Comparison of ENCODE assay signal across 19 cellular contexts in the genomic region with DNA sequence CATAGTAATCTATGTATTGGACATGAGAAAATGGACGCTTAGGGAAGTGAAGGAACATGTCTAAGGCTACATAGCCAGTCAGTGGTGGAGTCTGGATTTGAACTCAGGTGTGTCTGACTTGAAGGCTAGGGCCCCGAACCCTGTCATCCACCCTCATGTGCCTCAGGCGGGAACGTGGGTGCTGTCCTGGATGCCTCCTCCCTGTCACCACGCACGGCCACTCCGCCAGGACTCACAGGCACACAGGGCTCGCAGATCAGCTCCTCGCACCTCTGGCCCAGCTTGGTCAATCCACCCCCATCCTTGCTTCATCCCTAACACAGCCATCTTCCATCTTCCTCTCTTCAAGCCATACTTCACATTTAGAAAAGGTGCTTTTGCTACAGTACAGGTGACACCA.
A peak's percentile ranks its signal among the peaks of the same experiment; 100 is the strongest.
DNase-seq lines count a peak whose midpoint lies in the region; ATAC-seq, FAIRE-seq and TF ChIP-seq lines count a peak whose summit lies in the region.
"Had no signal": no experiment of that assay in that cellular context is flagged by ENCODE, and none has a peak within 500 bp of the region (broad histone marks: within the 10 kb centered on the region; RNA-seq: fewer than 3 reads in every experiment).

No MANE protein-coding gene starts in this region.

- H3K4me2 ChIP-seq in HCT116 (ENCODE audit: low read length) (no peak overlapping the region), neuronal stem cell (ENCODE audit: insufficient read depth, low read length, poor library complexity, severe bottlenecking) (no peak overlapping the region)

- no peak overlapping the region for H3K14ac ChIP-seq in neuronal stem cell (ENCODE audit: low read length)

- no peak for DNase-seq in HCT116 (ENCODE audit: low read depth, low spot score)
- no peak for DNase-seq in HTR-8/SVneo (ENCODE audit: insufficient read length, low spot score)
- peak; percentile 50 for DNase-seq in coronary artery (ENCODE audit: low spot score)
- DNase-seq in neuronal stem cell (ENCODE audit: low spot score): no peak
- DNase-seq in NK-92 treated with Interleukin-12 subunit alpha and Interleukin-12 subunit beta, amount 100 ng/mL, for 24 hours (lab: John Stamatoyannopoulos, UW): no peak
- DNase-seq in DMS 273 (lab: John Stamatoyannopoulos, UW; ENCODE audit: unreplicated experiment): no peak
- DNase-seq: C1 segment of cervical spinal cord; Calu3; CD4-positive, alpha-beta memory T cell; COR-L47; DMS153; DND-41; GM23248; H7; HCEC 1CT had no signal

- H3K36me3 ChIP-seq in HCT116 (ENCODE audit: control insufficient read depth in 1 of 2, insufficient read depth in 2 of 2, low read length in 2 of 2) (0 out of 4 replicates have a peak, but pooled peaks cover 0 to 2% of the 10 kb centered on the region in 2 experiments), neuronal stem cell (replicated peaks in 1 of 2; ENCODE audit: control insufficient read depth in 2 of 2, insufficient read depth in 2 of 2, low read length in 2 of 2) (peaks cover 20 to 23% of the 10 kb centered on the region in 2 donors)

- H2BK5ac ChIP-seq in neuronal stem cell (ENCODE audit: low read length): no peak overlapping the region

- no peaks in the 10 kb centered on the region for H3K9me2 ChIP-seq in HCT116 (ENCODE audit: insufficient read depth)

- H3K27me3 ChIP-seq in HCT116 (ENCODE audit: insufficient read depth, low read length) (no peaks in the 10 kb centered on the region), neuronal stem cell (ENCODE audit: control insufficient read depth in 3 of 3, insufficient read depth in 3 of 3, low read depth in 1 of 3, low read length in 3 of 3) (peaks cover 0 to 11% (median 0%) of the 10 kb centered on the region in 3 experiments)

- no peak for TF ChIP-seq POLR2A in HCT116 (IDR thresholded peaks at IDR 0.05; ENCODE audit: borderline replicate concordance, extremely low read depth, insufficient read depth, insufficient read length)

- H3K18ac ChIP-seq in neuronal stem cell (ENCODE audit: low read length): no peak overlapping the region

- POLR2A ChIA-PET in HCT116 (lab: Charles Lee): no interaction called here

- no peak overlapping the region for H2AK5ac ChIP-seq in neuronal stem cell (ENCODE audit: low read depth, low read length)

- H3K79me1 ChIP-seq in neuronal stem cell (ENCODE audit: low read depth, low read length): no peaks in the 10 kb centered on the region

- H3K27ac ChIP-seq in HCT116 (ENCODE audit: low read depth, low read length) (no peak overlapping the region), coronary artery (no peak overlapping the region), neuronal stem cell (replicated peaks; ENCODE audit: low read length) (no peak overlapping the region)
- H3K27ac ChIP-seq: GM23248 had no signal

- H4K8ac ChIP-seq in neuronal stem cell (ENCODE audit: low read depth, low read length): no peak overlapping the region

- no peak for TF ChIP-seq RAD21 in HCT116 (IDR thresholded peaks at IDR 0.05; ENCODE audit: low read depth)

- H3K9me3 ChIP-seq in HCT116 (ENCODE audit: control insufficient read depth in 1 of 2, insufficient read depth in 1 of 2, low read depth in 1 of 2, low read length in 2 of 2) (no peaks in the 10 kb centered on the region), neuronal stem cell (replicated peaks in 1 of 2; ENCODE audit: control insufficient read depth in 2 of 2, insufficient read depth in 1 of 2, low read depth in 1 of 2, low read length in 2 of 2) (no peaks in the 10 kb centered on the region)

- peak overlapping the region; percentile 33 for H2BK12ac ChIP-seq in neuronal stem cell (ENCODE audit: low read length)

- H3K4me3 ChIP-seq in HCT116 (replicated peaks in 1 of 2; ENCODE audit: low read depth in 1 of 2, low read length in 2 of 2) (no peak overlapping the region), coronary artery (no peak overlapping the region), neuronal stem cell (ENCODE audit: low read length in 2 of 2) (peak overlapping the region in 1 of 2 donors; percentile 65)
- H3K4me3 ChIP-seq: GM23248 had no signal

- no peaks in the 10 kb centered on the region for H3K79me2 ChIP-seq in HCT116 (ENCODE audit: insufficient read depth, low read length)

- no TSS peak for BruUV-seq in HCT116 (replicated peaks; lab: Mats Ljungman, UMichigan)

- ATAC-seq in HCT116: 0 out of 2 replicates have a peak, but pooled peaks have one; percentile 27
- ATAC-seq in GM19324 (IDR thresholded peaks at IDR 0.05; ENCODE audit: low FRiP score, unreplicated experiment): no peak

- H3K4ac ChIP-seq in neuronal stem cell (ENCODE audit: low read length): no peak overlapping the region

- H4K91ac ChIP-seq in neuronal stem cell (ENCODE audit: low read depth, low read length, poor library complexity): no peak overlapping the region

- no peak overlapping the region for H3K23ac ChIP-seq in neuronal stem cell (ENCODE audit: low read depth, low read length, poor library complexity)

- WGBS in neuronal stem cell (ENCODE audit: extremely low coverage in 2 of 2, insufficient read length in 2 of 2, insufficient replicate concordance in 1 of 2), 2 donors: no CpG with 5 or more reads among the region's 9 CpGs

- no peaks in the 10 kb centered on the region for H3K4me1 ChIP-seq in HCT116 (ENCODE audit: control insufficient read depth in 1 of 2, insufficient read depth in 2 of 2, low read length in 2 of 2)
- no peaks in the 10 kb centered on the region for H3K4me1 ChIP-seq in neuronal stem cell (ENCODE audit: control insufficient read depth in 2 of 2, insufficient read depth in 1 of 2, low read depth in 1 of 2, low read length in 2 of 2)

- RAD21 ChIA-PET in HCT116 (lab: Charles Lee; ENCODE audit: low non-redundant PET in 1 of 2, low total read pairs in 2 of 2, uncharacterized antibody in 2 of 2, unreplicated experiment in 2 of 2): no interaction called here

- no peak overlapping the region for H2AFZ ChIP-seq in HCT116 (ENCODE audit: low read depth, low read length, poor library complexity, severe bottlenecking)
- no peak overlapping the region for H2AFZ ChIP-seq in neuronal stem cell (ENCODE audit: low read length)
- H2AFZ ChIP-seq: GM23248 had no signal

- intact Hi-C loops in HCT116 (cut with micrococcal nuclease): no loop called here

- TF ChIP-seq CTCF in HCT116 (IDR thresholded peaks at IDR 0.05 in 2 of 3, conservative IDR thresholded peaks at IDR 0.05 in 1 of 3; ENCODE audit: borderline replicate concordance in 1 of 3, insufficient read depth in 1 of 3, low read depth in 2 of 3, low read length in 2 of 3) (no peak), coronary artery (IDR thresholded peaks at IDR 0.05) (no peak)

- CTCF ChIA-PET in HCT116 (lab: Charles Lee): no interaction called here

- no peak overlapping the region for H2BK120ac ChIP-seq in neuronal stem cell (ENCODE audit: low read depth, low read length)

- peak; percentile 59 for FAIRE-seq in HTR-8/SVneo (lab: Jason Lieb, UNC)
- FAIRE-seq: G401.6, GM12892, H1 had no signal

- H2BK15ac ChIP-seq in neuronal stem cell (ENCODE audit: low read length): no peak overlapping the region

- H3K9ac ChIP-seq in HCT116 (ENCODE audit: low read length) (no peak overlapping the region), neuronal stem cell (ENCODE audit: low read depth, low read length, poor library complexity) (no peak overlapping the region)
- H3K9ac ChIP-seq: GM23248 had no signal

- no peaks in the 10 kb centered on the region for H4K20me1 ChIP-seq in HCT116 (ENCODE audit: insufficient read depth)

TF ChIP-seq in HCT116, 20 proteins besides CTCF, POLR2A, EP300 and RAD21 (continues in another document):
- TF ChIP-seq SRF (IDR thresholded peaks at IDR 0.05; ENCODE audit: low read depth): no peak
- TF ChIP-seq REST (IDR thresholded peaks at IDR 0.05; ENCODE audit: low read depth): no peak
- TF ChIP-seq, protein P1, sequence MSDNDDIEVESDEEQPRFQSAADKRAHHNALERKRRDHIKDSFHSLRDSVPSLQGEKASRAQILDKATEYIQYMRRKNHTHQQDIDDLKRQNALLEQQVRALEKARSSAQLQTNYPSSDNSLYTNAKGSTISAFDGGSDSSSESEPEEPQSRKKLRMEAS (IDR thresholded peaks at IDR 0.05): no peak
- TF ChIP-seq ELF1 (IDR thresholded peaks at IDR 0.05; ENCODE audit: borderline replicate concordance, low read depth): no peak
- no peak for TF ChIP-seq ZNF274 (IDR thresholded peaks at IDR 0.05; ENCODE audit: low read depth, low read length)
